ENCODE assay signal across 8 cellular contexts in genomic region chr1:211577826-211578639, GRCh38. TPM values are rescaled to one million over a fixed set of nuclear protein-coding genes. Genes with fewer than 3 reads are reported as not detected.
DNase-seq lines count a peak whose midpoint lies in the region; ATAC-seq and TF ChIP-seq lines count a peak whose summit lies in the region.

No MANE protein-coding gene starts in this region.

- H3K9me3 ChIP-seq in neural progenitor cell (ENCODE audit: low read depth): no peaks in the 10 kb centered on the region
- H3K9me3 ChIP-seq in subcutaneous abdominal adipose tissue (ENCODE audit: control insufficient read depth in 5 of 5, low read length in 5 of 5): no peaks in the 10 kb centered on the region

- TF ChIP-seq CTCF in foreskin fibroblast (IDR thresholded peaks at IDR 0.05; ENCODE audit: low read depth, low read length): peak; percentile 72
- peak; percentile 75 for TF ChIP-seq CTCF in neural progenitor cell (IDR thresholded peaks at IDR 0.05)

- DNase-seq in DMS 273 (lab: John Stamatoyannopoulos, UW; ENCODE audit: unreplicated experiment): peak; percentile 86
- peak; percentile 85 for DNase-seq in HT1080 (ENCODE audit: low read depth)
- DNase-seq in RPMI7951 (ENCODE audit: low read depth): peak; percentile 55
- DNase-seq in activated effector memory CD4-positive, alpha-beta T cell treated with Interleukin-2 at 50 U/mL for 16 hours: peak; percentile 69
- peak; percentile 60 to 89 for DNase-seq in foreskin fibroblast
- DNase-seq in neural progenitor cell (ENCODE audit: low spot score): peak; percentile 80

- ATAC-seq in GM19468 (IDR thresholded peaks at IDR 0.05; ENCODE audit: extremely low read depth, unreplicated experiment): peak; percentile 16

- no peak overlapping the region for H3K9ac ChIP-seq in neural progenitor cell
- H3K9ac ChIP-seq in subcutaneous abdominal adipose tissue (ENCODE audit: low read length in 5 of 5): peak overlapping the region in 4 of 5 donors; percentile 77 to 93 (median 90)

- peak overlapping the region; percentile 99 for H3K4me2 ChIP-seq in neural progenitor cell

- H3K27me3 Mint-ChIP-seq in neural progenitor cell (ENCODE audit: insufficient read depth, low read depth): peaks cover 10% of the 10 kb centered on the region

- H3K27ac ChIP-seq in neural progenitor cell: no peak overlapping the region
- H3K27ac ChIP-seq in subcutaneous abdominal adipose tissue (ENCODE audit: low read depth, low read length): peak overlapping the region; percentile 84

- peaks cover 2% of the 10 kb centered on the region for H3K36me3 Mint-ChIP-seq in neural progenitor cell

- H3K27ac Mint-ChIP-seq in neural progenitor cell: peak overlapping the region; percentile 76

- H3K27me3 ChIP-seq in neural progenitor cell (no peaks in the 10 kb centered on the region), subcutaneous abdominal adipose tissue (ENCODE audit: control insufficient read depth in 5 of 5, insufficient read depth in 4 of 5, low read length in 5 of 5) (no peaks in the 10 kb centered on the region)

- H3K36me3 ChIP-seq in neural progenitor cell (no peaks in the 10 kb centered on the region), subcutaneous abdominal adipose tissue (ENCODE audit: control insufficient read depth in 5 of 5, insufficient read depth in 5 of 5, low read length in 5 of 5) (peaks cover 6 to 24% (median 9%) of the 10 kb centered on the region in 5 donors)

- peak overlapping the region; percentile 85 to 98 for H3K4me3 ChIP-seq in foreskin fibroblast (ENCODE audit: low read depth in 1 of 2, low read length in 2 of 2)
- H3K4me3 ChIP-seq in neural progenitor cell: peak overlapping the region; percentile 64
- H3K4me3 ChIP-seq in subcutaneous abdominal adipose tissue (ENCODE audit: low read depth in 1 of 5, low read length in 5 of 5): peak overlapping the region; percentile 96 to 97 (median 97)

- peaks cover 17% of the 10 kb centered on the region for H3F3A ChIP-seq in neural progenitor cell (ENCODE audit: low read depth)

- peak overlapping the region; percentile 96 for H3K4me3 Mint-ChIP-seq in neural progenitor cell

- peaks cover 7% of the 10 kb centered on the region for H4K20me1 ChIP-seq in neural progenitor cell (ENCODE audit: low read depth)

- H3K9me3 Mint-ChIP-seq in neural progenitor cell: no peaks in the 10 kb centered on the region

- H3K79me2 ChIP-seq in neural progenitor cell (ENCODE audit: low read depth): peaks cover 27% of the 10 kb centered on the region

- peak overlapping the region; percentile 78 for H2AFZ ChIP-seq in neural progenitor cell (replicated peaks)

- peaks cover 34% of the 10 kb centered on the region for H3K4me1 Mint-ChIP-seq in neural progenitor cell

- H3K4me1 ChIP-seq in neural progenitor cell: peaks cover 32% of the 10 kb centered on the region
- peaks cover 2 to 69% (median 53%) of the 10 kb centered on the region in 5 donors for H3K4me1 ChIP-seq in subcutaneous abdominal adipose tissue (ENCODE audit: control insufficient read depth in 5 of 5, insufficient read depth in 5 of 5, low read length in 5 of 5)

RNA-seq across cellular contexts. Expression of gene SLC30A1, which starts 0.9 kb away (rescaled TPM):
- total RNA-seq in HT1080 (2014; rRNA removed; shearing (Covaris generic)): 15.1 and 23.5 TPM in 2 replicates
- 6.6 and 7.5 TPM in 2 replicates for polyA plus RNA-seq in HT1080 (2015; cell fraction: cytosol; rRNA removed)
- polyA plus RNA-seq in HT1080 (2015; cell fraction: nucleus; rRNA removed): 12.6 and 14.3 TPM in 2 replicates
- 10.1 and 12.0 TPM in 2 replicates for total RNA-seq in RPMI7951 (2014; rRNA removed; shearing (Covaris generic))
- 4.8 and 7.1 TPM in 2 replicates for total RNA-seq in neural progenitor cell (ENCODE audit: low replicate concordance)
